ENCODE assay signal across 25 cellular contexts in the genomic region with DNA sequence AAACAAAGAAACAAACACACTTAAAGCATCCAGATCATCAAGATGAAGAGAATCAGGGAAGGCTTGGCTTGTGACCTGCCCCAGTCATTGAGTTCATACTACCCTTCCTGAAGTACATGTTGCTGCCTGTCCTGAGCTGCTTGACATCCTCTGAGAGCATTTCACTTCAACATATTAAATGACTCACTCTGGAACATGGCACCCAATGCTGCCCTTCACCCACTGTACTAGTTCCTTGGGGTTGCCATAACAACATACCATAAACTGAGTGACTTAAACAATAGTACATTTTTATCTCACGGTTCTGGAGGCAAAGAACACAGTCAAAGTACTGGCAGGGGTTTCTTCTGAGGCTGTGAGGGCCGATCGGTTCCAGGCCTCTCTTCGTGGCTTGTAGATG.
"Had no signal": no experiment of that assay in that cellular context is flagged by ENCODE, and none has a peak within 500 bp of the region (broad histone marks: within the 10 kb centered on the region; RNA-seq: fewer than 3 reads in every experiment).

No MANE protein-coding gene starts in this region.

- H3K27me3 ChIP-seq: ascending aorta, right atrium auricular region, thyroid gland had no signal

- H3K9me3 ChIP-seq: ascending aorta, right atrium auricular region, thyroid gland had no signal

- H3K9me3 Mint-ChIP-seq: activated CD8-positive, alpha-beta T cell treated with anti-CD3 and anti-CD28 coated beads for 36 hours; activated naive CD8-positive, alpha-beta T cell treated with anti-CD3 and anti-CD28 coated beads, Interleukin-2, amount 10 ng/mL, durations not matched to agents 7 days and 5 days; activated T-helper 2 cell treated with anti-CD3 and anti-CD28 coated beads, Interferon-gamma antibody, Interleukin-2, Interleukin-4, amounts not matched to agents 10 μg/mL and 5 μg/mL and 100 μg/mL, durations not matched to agents 14 hours and 24 hours and 36 hours; nephron progenitor cell had no signal

- H3K36me3 ChIP-seq: ascending aorta, right atrium auricular region, thyroid gland had no signal

- H3K4me3 ChIP-seq: ascending aorta, right atrium auricular region, thyroid gland had no signal

- H3K4me1 ChIP-seq: ascending aorta, right atrium auricular region, thyroid gland had no signal

- DNase-seq: activated CD4-positive, alpha-beta T cell treated with anti-CD3 and anti-CD28 coated beads for 48 hours; activated CD4-positive, CD25-positive, alpha-beta regulatory T cell; activated CD8-positive, alpha-beta T cell treated with anti-CD3 and anti-CD28 coated beads for 36 hours; activated naive CD4-positive, alpha-beta T cell treated with Interleukin-2 at 50 U/mL for 16 hours; activated naive CD8-positive, alpha-beta T cell treated with anti-CD3 and anti-CD28 coated beads, Interleukin-2, amount 10 ng/mL, durations not matched to agents 7 days and 5 days; activated T-cell treated with anti-CD3 and anti-CD28 coated beads, Interleukin-2, amount 50 U/mL, for 1 hour; effector CD4-positive, alpha-beta T cell; foreskin fibroblast; glutamatergic neuron; kidney; midbrain; nephron progenitor cell; occipital lobe; stimulated activated CD4-positive, alpha-beta T cell treated with anti-CD3 and anti-CD28 coated beads, Interleukin-12 subunit alpha, Interleukin-12 subunit beta, amount 100 ng/mL, for 4 hours; stimulated activated CD4-positive, alpha-beta T cell treated with anti-CD3 and anti-CD28 coated beads, Interleukin-1b, Interleukin-23, amount 100 ng/mL, for 48 hours; stimulated activated CD8-positive, alpha-beta memory T cell treated with anti-CD3 and anti-CD28 coated beads, Interleukin-4, amount 100 ng/mL, for 48 hours; stimulated activated naive CD4-positive, alpha-beta T cell treated with Interleukin-2 at 50 U/mL for 16 hours; T-helper 1 cell; T-helper 9 cell; thyroid gland had no signal

- H3K4me3 Mint-ChIP-seq: activated CD8-positive, alpha-beta T cell treated with anti-CD3 and anti-CD28 coated beads for 36 hours; activated naive CD8-positive, alpha-beta T cell treated with anti-CD3 and anti-CD28 coated beads, Interleukin-2, amount 10 ng/mL, durations not matched to agents 7 days and 5 days; nephron progenitor cell had no signal

- H3K27ac ChIP-seq: ascending aorta, right atrium auricular region, thyroid gland had no signal

- ATAC-seq: activated CD8-positive, alpha-beta T cell treated with anti-CD3 and anti-CD28 coated beads for 36 hours; left lobe of liver had no signal

- H3K36me3 Mint-ChIP-seq: activated naive CD8-positive, alpha-beta T cell treated with anti-CD3 and anti-CD28 coated beads, Interleukin-2, amount 10 ng/mL, durations not matched to agents 7 days and 5 days had no signal

- FAIRE-seq: endothelial cell of umbilical vein, kidney had no signal

- H3K4me1 Mint-ChIP-seq: nephron progenitor cell had no signal

- H3K27me3 Mint-ChIP-seq: activated CD8-positive, alpha-beta T cell treated with anti-CD3 and anti-CD28 coated beads for 36 hours had no signal

- H3K27ac Mint-ChIP-seq: activated CD8-positive, alpha-beta T cell treated with anti-CD3 and anti-CD28 coated beads for 36 hours; activated naive CD8-positive, alpha-beta T cell treated with anti-CD3 and anti-CD28 coated beads, Interleukin-2, amount 10 ng/mL, durations not matched to agents 7 days and 5 days; activated T-helper 2 cell treated with anti-CD3 and anti-CD28 coated beads, Interferon-gamma antibody, Interleukin-2, Interleukin-4, amounts not matched to agents 10 μg/mL and 5 μg/mL and 100 μg/mL, durations not matched to agents 14 hours and 24 hours and 36 hours; nephron progenitor cell had no signal
